9 cellular contexts compared by ENCODE assay signal in genomic region chr18:13382683-13382989, GRCh38.
DNase-seq lines count a peak whose midpoint lies in the region; ATAC-seq, FAIRE-seq and TF ChIP-seq lines count a peak whose summit lies in the region.
"Had no signal": no experiment of that assay in that cellular context is flagged by ENCODE, and none has a peak within 500 bp of the region (broad histone marks: within the 10 kb centered on the region; RNA-seq: fewer than 3 reads in every experiment).

No MANE protein-coding gene starts in this region.

- TF ChIP-seq EP300 in HepG2 (IDR thresholded peaks at IDR 0.05; ENCODE audit: low read depth in 2 of 2, low read length in 2 of 2) (no peak), HepG2 (CRISPR knock-in tag; IDR thresholded peaks at IDR 0.05; ENCODE audit: borderline replicate concordance) (no peak)

- no peak for TF ChIP-seq POLR2A in HepG2 (IDR thresholded peaks at IDR 0.05; ENCODE audit: insufficient read depth in 1 of 2, low read depth in 2 of 2, low read length in 2 of 2)

- peak overlapping the region; percentile 92 for H3K4me3 Mint-ChIP-seq in natural killer cell

- H3K79me2 ChIP-seq in HepG2 (ENCODE audit: insufficient read depth, low read length) = no peaks in the 10 kb centered on the region
- H3K79me2 ChIP-seq in Karpas-422 (ENCODE audit: low read length) = no peaks in the 10 kb centered on the region

- H3K4me1 Mint-ChIP-seq in natural killer cell = peaks cover 17 to 19% of the 10 kb centered on the region in 2 donors

- no peak for FAIRE-seq in HepG2 (lab: Jason Lieb, UNC)

- intact Hi-C loops in HepG2 (cut with micrococcal nuclease; ENCODE audit: unreplicated experiment) (no loop called here), natural killer cell (cut with micrococcal nuclease) (no loop called here)

- no peak overlapping the region for H3K4me2 ChIP-seq in HepG2 (ENCODE audit: low read depth, low read length)
- H3K4me2 ChIP-seq in Karpas-422 (ENCODE audit: low read depth, low read length, poor library complexity, severe bottlenecking) = no peak overlapping the region

- peak overlapping the region; percentile 93 to 94 for H3K27ac Mint-ChIP-seq in natural killer cell

- H3K4me1 ChIP-seq in liver (ENCODE audit: control insufficient read depth in 4 of 4, insufficient read depth in 4 of 4, low read length in 3 of 4) (peaks cover 2 to 22% (median 7%) of the 10 kb centered on the region in 4 donors), HepG2 (ENCODE audit: insufficient read depth, low read length) (peaks cover 9% of the 10 kb centered on the region; the same call in 1 of the 2 replicates), Karpas-422 (ENCODE audit: low read length) (no peaks in the 10 kb centered on the region)

- peak in 1 of 2 donors; percentile 74 for TF ChIP-seq RAD21 in liver (IDR thresholded peaks at IDR 0.05)
- TF ChIP-seq RAD21 in HepG2 (CRISPR knock-in tag; IDR thresholded peaks at IDR 0.05) = no peak

- H3K27ac ChIP-seq in liver (ENCODE audit: low read depth in 1 of 2, low read length in 2 of 2) (peak overlapping the region; percentile 37 to 66), HepG2 (ENCODE audit: extremely low read length, insufficient read depth, low read length) (no peak overlapping the region), Karpas-422 (ENCODE audit: low read length) (no peak overlapping the region)
- H3K27ac ChIP-seq: C4-2B had no signal

- CTCF ChIA-PET in HepG2 (lab: Yijun Ruan, JAX; ENCODE audit: low intra/inter-chr PET ratio, low total read pairs) = no interaction called here

- no TSS peak for BruUV-seq in HepG2 (replicated peaks; lab: Mats Ljungman, UMichigan)

- H2AFZ ChIP-seq in HepG2 (ENCODE audit: low read length) = no peak overlapping the region
- no peak overlapping the region for H2AFZ ChIP-seq in Karpas-422 (ENCODE audit: low read length)

- H3K36me3 ChIP-seq in liver (ENCODE audit: control insufficient read depth in 4 of 4, insufficient read depth in 3 of 4, low read depth in 1 of 4, low read length in 3 of 4) (peaks cover 0 to 4% (median 2%) of the 10 kb centered on the region in 4 donors), HepG2 (replicated peaks in 1 of 2; ENCODE audit: control insufficient read depth in 1 of 2, insufficient read depth in 2 of 2, low read length in 2 of 2) (no peaks in the 10 kb centered on the region), Karpas-422 (ENCODE audit: insufficient read depth, low read length) (no peaks in the 10 kb centered on the region)

- in situ Hi-C loops in HepG2 (cut with HindIII; ENCODE audit: extremely low pct_ligation_motif_present, low pct_unique_long_range_greater_than_20kb) = no loop called here

- H4K20me1 ChIP-seq in HepG2 (ENCODE audit: insufficient read depth, low read length) (no peaks in the 10 kb centered on the region), Karpas-422 (ENCODE audit: insufficient read depth, low read depth, low read length) (no peaks in the 10 kb centered on the region)

- H3K36me3 Mint-ChIP-seq in natural killer cell = no peaks in the 10 kb centered on the region

- POLR2A ChIA-PET in HepG2 (lab: Yijun Ruan, JAX) = no interaction called here

- 78% methylated on average over 4 of the region's 4 CpGs for WGBS in liver
- WGBS in HepG2 (ENCODE audit: low lambda C conversion rate) = 96% methylated on average over 4 of the region's 4 CpGs

- no peaks in the 10 kb centered on the region for H3K9me3 ChIP-seq in liver (ENCODE audit: control insufficient read depth in 4 of 4, low read length in 3 of 4)
- H3K9me3 ChIP-seq in HepG2 (ENCODE audit: low read length) = no peaks in the 10 kb centered on the region
- no peaks in the 10 kb centered on the region for H3K9me3 ChIP-seq in Karpas-422 (ENCODE audit: low read length)

- H3K9me3 Mint-ChIP-seq in natural killer cell = no peaks in the 10 kb centered on the region

- H3K27me3 Mint-ChIP-seq in natural killer cell (ENCODE audit: low read depth in 2 of 2) = no peaks in the 10 kb centered on the region

- H3K27me3 ChIP-seq in liver (ENCODE audit: control insufficient read depth in 4 of 4, insufficient read depth in 4 of 4, low read length in 3 of 4) (no peaks in the 10 kb centered on the region), HepG2 (ENCODE audit: control insufficient read depth in 1 of 2, insufficient read depth in 2 of 2, low read length in 2 of 2) (no peaks in the 10 kb centered on the region), Karpas-422 (ENCODE audit: low read length) (no peaks in the 10 kb centered on the region)

- ATAC-seq in HepG2 (no peak), natural killer cell (no peak)

- no peaks in the 10 kb centered on the region for H3K9me2 ChIP-seq in Karpas-422 (replicated peaks; ENCODE audit: insufficient read depth, low read length)

- TF ChIP-seq CTCF in liver (IDR thresholded peaks at IDR 0.05; ENCODE audit: low read depth, low read length, missing input control) = no peak
- TF ChIP-seq CTCF in HepG2 (CRISPR knock-in tag; IDR thresholded peaks at IDR 0.05) = no peak
- no peak for TF ChIP-seq CTCF in natural killer cell (IDR thresholded peaks at IDR 0.05)

- H3K4me3 ChIP-seq in liver (ENCODE audit: low read depth in 1 of 3, low read length in 3 of 3) (no peak overlapping the region), HepG2 (replicated peaks in 1 of 3; ENCODE audit: insufficient read depth in 1 of 3, low read depth in 2 of 3, low read length in 3 of 3) (no peak overlapping the region), Karpas-422 (ENCODE audit: low read length) (no peak overlapping the region)

- DNase-seq in HepG2 (ENCODE audit: low spot score) (no peak), ecto neural progenitor cell (ENCODE audit: low spot score) (peak; percentile 28), natural killer cell (no peak), NCI-H2196 (lab: John Stamatoyannopoulos, UW; ENCODE audit: unreplicated experiment) (no peak), Karpas-422 (no peak), Ammon's horn (ENCODE audit: low spot score) (no peak), hippocampal formation (lab: John Stamatoyannopoulos, UW) (no peak)

- no peak overlapping the region for H3K9ac ChIP-seq in liver (ENCODE audit: low read depth in 1 of 2, low read length in 2 of 2)
- H3K9ac ChIP-seq in HepG2 (ENCODE audit: insufficient read depth, low read depth, low read length) = no peak overlapping the region
- no peak overlapping the region for H3K9ac ChIP-seq in Karpas-422 (ENCODE audit: low read length)

TF ChIP-seq in liver, 16 proteins besides CTCF, POLR2A, EP300 and RAD21:
- TF ChIP-seq ZBTB33 (IDR thresholded peaks at IDR 0.05) = no peak
- peak in 1 of 2 donors; percentile 12 for TF ChIP-seq HNF4A (conservative IDR thresholded peaks at IDR 0.05)
- no peak for TF ChIP-seq EGR1 (IDR thresholded peaks at IDR 0.05; ENCODE audit: low read depth in 2 of 2)
- peak; percentile 41 to 86 for TF ChIP-seq RXRA (IDR thresholded peaks at IDR 0.05)

TF ChIP-seq in HepG2, 621 proteins besides CTCF, POLR2A, EP300 and RAD21:
- TF ChIP-seq SMARCE1 (IDR thresholded peaks at IDR 0.05; ENCODE audit: borderline replicate concordance) (no peak), CREBL2 (CRISPR knock-in tag; IDR thresholded peaks at IDR 0.05; ENCODE audit: borderline replicate concordance) (no peak), THAP9 (CRISPR knock-in tag; IDR thresholded peaks at IDR 0.05; ENCODE audit: borderline replicate concordance) (no peak), ZNF513 (CRISPR knock-in tag; conservative IDR thresholded peaks at IDR 0.05) (no peak), BHLHE40 (IDR thresholded peaks at IDR 0.05; ENCODE audit: low read length) (no peak), ATF1 (CRISPR knock-in tag; IDR thresholded peaks at IDR 0.05) (no peak), REL (CRISPR knock-in tag; conservative IDR thresholded peaks at IDR 0.05) (no peak), HMGA1 (CRISPR knock-in tag; conservative IDR thresholded peaks at IDR 0.05) (no peak), KLF12 (CRISPR knock-in tag; IDR thresholded peaks at IDR 0.05; ENCODE audit: borderline replicate concordance) (no peak), ZSCAN31 (CRISPR knock-in tag; IDR thresholded peaks at IDR 0.05; ENCODE audit: low read depth) (no peak), SP140L (CRISPR knock-in tag; IDR thresholded peaks at IDR 0.05; ENCODE audit: borderline replicate concordance) (no peak), ZNF557 (CRISPR knock-in tag; IDR thresholded peaks at IDR 0.05) (no peak), ZNF292 (CRISPR knock-in tag; IDR thresholded peaks at IDR 0.05; ENCODE audit: borderline replicate concordance, low read depth) (no peak)

Comparison
In these comparisons a context has a peak if more than half of its experiments do, and no peak if none do; other contexts are left out.
1. H3K27ac ChIP-seq: peak in liver (2 of 2); none in HepG2 (single experiment) and Karpas-422 (single experiment).